In the genomic region with DNA sequence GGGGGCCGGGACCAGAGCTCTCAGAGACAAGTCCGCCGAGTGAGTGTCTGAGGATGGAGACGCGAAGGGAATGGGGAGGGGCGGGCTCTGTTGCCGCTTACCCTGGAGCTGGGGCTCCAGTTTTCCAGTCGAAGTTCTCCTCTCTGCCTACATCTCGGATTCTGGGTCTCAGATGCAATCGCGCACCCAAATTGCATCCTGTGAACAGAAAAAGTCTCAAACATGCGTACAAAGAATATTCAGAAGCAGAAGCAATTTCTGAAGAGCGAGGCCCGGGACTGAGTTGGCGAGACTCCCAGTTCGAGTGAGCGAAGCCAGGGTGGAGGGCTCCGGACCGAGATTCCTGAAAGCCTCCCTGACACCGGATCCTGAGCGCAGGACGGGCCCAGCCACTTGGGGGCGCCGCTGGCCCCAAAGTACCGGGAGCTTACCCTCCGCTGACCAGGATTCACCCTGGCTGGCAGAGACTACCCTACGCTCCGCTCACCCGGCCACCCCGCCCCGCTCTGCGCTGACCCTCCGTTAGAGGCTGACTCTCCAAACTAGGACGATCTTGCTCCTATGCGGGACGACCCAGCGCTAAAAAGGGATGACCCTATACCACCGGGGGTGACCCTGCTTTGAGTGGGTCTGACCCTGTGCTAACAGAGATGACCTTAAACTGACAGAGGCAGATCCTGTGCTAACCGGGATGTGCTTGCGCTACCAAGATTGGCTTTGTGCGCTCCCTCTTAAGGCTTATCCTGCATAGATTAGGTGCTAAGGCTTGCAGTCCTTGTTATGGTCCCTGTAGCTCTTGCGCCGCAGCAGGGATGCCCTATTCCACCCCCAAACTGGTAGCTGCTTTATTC, we compare ENCODE assay signal across 3 cellular contexts.
TF ChIP-seq lines count a peak whose summit lies in the region.

No MANE protein-coding gene starts in this region.

TF ChIP-seq in HCT116, 20 proteins besides CTCF, POLR2A, EP300 and RAD21:
- TF ChIP-seq JUND (IDR thresholded peaks at IDR 0.05) = no peak
- TF ChIP-seq SP1 (IDR thresholded peaks at IDR 0.05; ENCODE audit: low read depth) = no peak
- TF ChIP-seq, protein P1, sequence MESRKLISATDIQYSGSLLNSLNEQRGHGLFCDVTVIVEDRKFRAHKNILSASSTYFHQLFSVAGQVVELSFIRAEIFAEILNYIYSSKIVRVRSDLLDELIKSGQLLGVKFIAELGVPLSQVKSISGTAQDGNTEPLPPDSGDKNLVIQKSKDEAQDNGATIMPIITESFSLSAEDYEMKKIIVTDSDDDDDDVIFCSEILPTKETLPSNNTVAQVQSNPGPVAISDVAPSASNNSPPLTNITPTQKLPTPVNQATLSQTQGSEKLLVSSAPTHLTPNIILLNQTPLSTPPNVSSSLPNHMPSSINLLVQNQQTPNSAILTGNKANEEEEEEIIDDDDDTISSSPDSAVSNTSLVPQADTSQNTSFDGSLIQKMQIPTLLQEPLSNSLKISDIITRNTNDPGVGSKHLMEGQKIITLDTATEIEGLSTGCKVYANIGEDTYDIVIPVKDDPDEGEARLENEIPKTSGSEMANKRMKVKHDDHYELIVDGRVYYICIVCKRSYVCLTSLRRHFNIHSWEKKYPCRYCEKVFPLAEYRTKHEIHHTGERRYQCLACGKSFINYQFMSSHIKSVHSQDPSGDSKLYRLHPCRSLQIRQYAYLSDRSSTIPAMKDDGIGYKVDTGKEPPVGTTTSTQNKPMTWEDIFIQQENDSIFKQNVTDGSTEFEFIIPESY (IDR thresholded peaks at IDR 0.05; ENCODE audit: extremely low read depth, insufficient replicate concordance, low read length) = no peak
- TF ChIP-seq FOSL1 (IDR thresholded peaks at IDR 0.05; ENCODE audit: low read depth) = no peak
- no peak for TF ChIP-seq CEBPB (IDR thresholded peaks at IDR 0.05; ENCODE audit: low read depth)
- TF ChIP-seq EZH2phosphoT487 (IDR thresholded peaks at IDR 0.05; ENCODE audit: borderline replicate concordance) = no peak

TF ChIP-seq in GM12878, 131 proteins besides CTCF, POLR2A, EP300 and RAD21:
- TF ChIP-seq GABPA (IDR thresholded peaks at IDR 0.05; ENCODE audit: low read depth) = no peak

TF ChIP-seq in HepG2, 621 proteins besides CTCF, POLR2A, EP300 and RAD21:
- TF ChIP-seq, protein P2, sequence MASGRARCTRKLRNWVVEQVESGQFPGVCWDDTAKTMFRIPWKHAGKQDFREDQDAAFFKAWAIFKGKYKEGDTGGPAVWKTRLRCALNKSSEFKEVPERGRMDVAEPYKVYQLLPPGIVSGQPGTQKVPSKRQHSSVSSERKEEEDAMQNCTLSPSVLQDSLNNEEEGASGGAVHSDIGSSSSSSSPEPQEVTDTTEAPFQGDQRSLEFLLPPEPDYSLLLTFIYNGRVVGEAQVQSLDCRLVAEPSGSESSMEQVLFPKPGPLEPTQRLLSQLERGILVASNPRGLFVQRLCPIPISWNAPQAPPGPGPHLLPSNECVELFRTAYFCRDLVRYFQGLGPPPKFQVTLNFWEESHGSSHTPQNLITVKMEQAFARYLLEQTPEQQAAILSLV (CRISPR knock-in tag; IDR thresholded peaks at IDR 0.05; ENCODE audit: borderline replicate concordance) = no peak
- TF ChIP-seq ZNF207 (IDR thresholded peaks at IDR 0.05; ENCODE audit: borderline replicate concordance) = no peak
- TF ChIP-seq, protein P3, sequence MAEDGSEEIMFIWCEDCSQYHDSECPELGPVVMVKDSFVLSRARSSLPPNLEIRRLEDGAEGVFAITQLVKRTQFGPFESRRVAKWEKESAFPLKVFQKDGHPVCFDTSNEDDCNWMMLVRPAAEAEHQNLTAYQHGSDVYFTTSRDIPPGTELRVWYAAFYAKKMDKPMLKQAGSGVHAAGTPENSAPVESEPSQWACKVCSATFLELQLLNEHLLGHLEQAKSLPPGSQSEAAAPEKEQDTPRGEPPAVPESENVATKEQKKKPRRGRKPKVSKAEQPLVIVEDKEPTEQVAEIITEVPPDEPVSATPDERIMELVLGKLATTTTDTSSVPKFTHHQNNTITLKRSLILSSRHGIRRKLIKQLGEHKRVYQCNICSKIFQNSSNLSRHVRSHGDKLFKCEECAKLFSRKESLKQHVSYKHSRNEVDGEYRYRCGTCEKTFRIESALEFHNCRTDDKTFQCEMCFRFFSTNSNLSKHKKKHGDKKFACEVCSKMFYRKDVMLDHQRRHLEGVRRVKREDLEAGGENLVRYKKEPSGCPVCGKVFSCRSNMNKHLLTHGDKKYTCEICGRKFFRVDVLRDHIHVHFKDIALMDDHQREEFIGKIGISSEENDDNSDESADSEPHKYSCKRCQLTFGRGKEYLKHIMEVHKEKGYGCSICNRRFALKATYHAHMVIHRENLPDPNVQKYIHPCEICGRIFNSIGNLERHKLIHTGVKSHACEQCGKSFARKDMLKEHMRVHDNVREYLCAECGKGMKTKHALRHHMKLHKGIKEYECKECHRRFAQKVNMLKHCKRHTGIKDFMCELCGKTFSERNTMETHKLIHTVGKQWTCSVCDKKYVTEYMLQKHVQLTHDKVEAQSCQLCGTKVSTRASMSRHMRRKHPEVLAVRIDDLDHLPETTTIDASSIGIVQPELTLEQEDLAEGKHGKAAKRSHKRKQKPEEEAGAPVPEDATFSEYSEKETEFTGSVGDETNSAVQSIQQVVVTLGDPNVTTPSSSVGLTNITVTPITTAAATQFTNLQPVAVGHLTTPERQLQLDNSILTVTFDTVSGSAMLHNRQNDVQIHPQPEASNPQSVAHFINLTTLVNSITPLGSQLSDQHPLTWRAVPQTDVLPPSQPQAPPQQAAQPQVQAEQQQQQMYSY (CRISPR knock-in tag; IDR thresholded peaks at IDR 0.05) = no peak
- TF ChIP-seq, protein P4, sequence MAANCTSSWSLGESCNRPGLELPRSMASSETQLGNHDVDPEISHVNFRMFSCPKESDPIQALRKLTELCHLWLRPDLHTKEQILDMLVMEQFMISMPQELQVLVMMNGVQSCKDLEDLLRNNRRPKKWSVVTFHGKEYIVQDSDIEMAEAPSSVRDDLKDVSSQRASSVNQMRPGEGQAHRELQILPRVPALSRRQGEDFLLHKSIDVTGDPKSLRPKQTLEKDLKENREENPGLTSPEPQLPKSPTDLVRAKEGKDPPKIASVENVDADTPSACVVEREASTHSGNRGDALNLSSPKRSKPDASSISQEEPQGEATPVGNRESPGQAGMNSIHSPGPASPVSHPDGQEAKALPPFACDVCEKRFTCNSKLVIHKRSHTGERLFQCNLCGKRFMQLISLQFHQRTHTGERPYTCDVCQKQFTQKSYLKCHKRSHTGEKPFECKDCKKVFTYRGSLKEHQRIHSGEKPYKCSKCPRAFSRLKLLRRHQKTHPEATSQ (CRISPR knock-in tag; IDR thresholded peaks at IDR 0.05; ENCODE audit: borderline replicate concordance) = 0 out of 2 replicates have a peak, but pooled peaks have one; percentile 30
- no peak for TF ChIP-seq IRF2 (CRISPR knock-in tag; IDR thresholded peaks at IDR 0.05)
- peak; percentile 39 for TF ChIP-seq XRCC5 (optimal IDR thresholded peaks at IDR 0.05; ENCODE audit: low read length)
- TF ChIP-seq ZNF687 (CRISPR knock-in tag; IDR thresholded peaks at IDR 0.05) = peak; percentile 31; the same call in 1 of the 2 replicates
- no peak for TF ChIP-seq CBX2 (IDR thresholded peaks at IDR 0.05; ENCODE audit: low read depth, low read length)
- TF ChIP-seq CBX2 (CRISPR knock-in tag; IDR thresholded peaks at IDR 0.05; ENCODE audit: low read depth) = no peak
- 0 out of 2 replicates have a peak, but pooled peaks have one; percentile 20 for TF ChIP-seq ZNF788 (CRISPR knock-in tag; IDR thresholded peaks at IDR 0.05; ENCODE audit: borderline replicate concordance)
- TF ChIP-seq SMC3 (IDR thresholded peaks at IDR 0.05; ENCODE audit: low read length) = 0 out of 2 replicates have a peak, but pooled peaks have one; percentile 15
- TF ChIP-seq IRF1 (CRISPR knock-in tag; IDR thresholded peaks at IDR 0.05; ENCODE audit: low read depth) = no peak
- TF ChIP-seq ZSCAN20 (CRISPR knock-in tag; IDR thresholded peaks at IDR 0.05; ENCODE audit: borderline replicate concordance) = no peak
- TF ChIP-seq ZFP91 (CRISPR knock-in tag; IDR thresholded peaks at IDR 0.05; ENCODE audit: borderline replicate concordance) = 0 out of 2 replicates have a peak, but pooled peaks have one; percentile 16
- peak; percentile 58; the same call in 1 of the 2 replicates for TF ChIP-seq ZNF441 (CRISPR knock-in tag; IDR thresholded peaks at IDR 0.05; ENCODE audit: borderline replicate concordance)
- peak; percentile 35; the same call in 1 of the 2 replicates for TF ChIP-seq KDM2A (CRISPR knock-in tag; IDR thresholded peaks at IDR 0.05; ENCODE audit: borderline replicate concordance, low read depth)
- TF ChIP-seq STAG1 (CRISPR knock-in tag; IDR thresholded peaks at IDR 0.05) = peak; percentile 77
- 0 out of 2 replicates have a peak, but pooled peaks have one; percentile 25 for TF ChIP-seq ZNF572 (CRISPR knock-in tag; IDR thresholded peaks at IDR 0.05)
